In genomic region chr19:46407891-46408426, GRCh38 we compare ENCODE assay signal across 12 cellular contexts. TPM values are rescaled to one million over a fixed set of nuclear protein-coding genes. Genes with fewer than 3 reads are reported as not detected.
DNase-seq lines count a peak whose midpoint lies in the region; ATAC-seq and TF ChIP-seq lines count a peak whose summit lies in the region.
"Had no signal": no experiment of that assay in that cellular context is flagged by ENCODE, and none has a peak within 500 bp of the region (broad histone marks: within the 10 kb centered on the region; RNA-seq: fewer than 3 reads in every experiment).

No MANE protein-coding gene starts in this region.

- peak overlapping the region; percentile 90 for H3K27ac Mint-ChIP-seq in glutamatergic neuron (ENCODE audit: unreplicated experiment)
- H3K27ac Mint-ChIP-seq in mesothelial cell of epicardium = peak overlapping the region; percentile 91
- H3K27ac Mint-ChIP-seq: activated CD8-positive, alpha-beta T cell treated with anti-CD3 and anti-CD28 coated beads for 36 hours had no signal

- H3K36me3 ChIP-seq in SK-N-MC (ENCODE audit: insufficient read depth, low read length) (peaks cover 15% of the 10 kb centered on the region), vagina (no peaks in the 10 kb centered on the region)
- H3K36me3 ChIP-seq: colonic mucosa had no signal

- H3K36me3 Mint-ChIP-seq in glutamatergic neuron (ENCODE audit: unreplicated experiment) = no peaks in the 10 kb centered on the region
- peaks cover 8% of the 10 kb centered on the region for H3K36me3 Mint-ChIP-seq in mesothelial cell of epicardium

- H3K9me3 Mint-ChIP-seq in glutamatergic neuron (ENCODE audit: unreplicated experiment) (peaks cover 2% of the 10 kb centered on the region), mesothelial cell of epicardium (no peaks in the 10 kb centered on the region)
- H3K9me3 Mint-ChIP-seq: activated CD8-positive, alpha-beta T cell treated with anti-CD3 and anti-CD28 coated beads for 36 hours had no signal

- H3K9me3 ChIP-seq in SK-N-MC (ENCODE audit: low read depth, low read length) (no peaks in the 10 kb centered on the region), vagina (no peaks in the 10 kb centered on the region)
- H3K9me3 ChIP-seq: colonic mucosa had no signal

- peak overlapping the region; percentile 91 for H3K27ac ChIP-seq in SK-N-MC
- peak overlapping the region; percentile 64 for H3K27ac ChIP-seq in vagina
- H3K27ac ChIP-seq: colonic mucosa had no signal

- intact Hi-C loops in vagina (cut with DNase I) = no loop called here

- no peaks in the 10 kb centered on the region for H3K27me3 ChIP-seq in vagina

- no peak for TF ChIP-seq CTCF in glutamatergic neuron (IDR thresholded peaks at IDR 0.05; ENCODE audit: partially characterized antibody, unreplicated experiment)
- no peak for TF ChIP-seq CTCF in mesothelial cell of epicardium (IDR thresholded peaks at IDR 0.05; ENCODE audit: unreplicated experiment)
- no peak for TF ChIP-seq CTCF in vagina (IDR thresholded peaks at IDR 0.05)

- DNase-seq in SK-N-MC (ENCODE audit: low read depth, low spot score) (no peak), glutamatergic neuron (no peak), mesothelial cell of epicardium (ENCODE audit: low spot score in 2 of 2, unreplicated experiment in 2 of 2) (no peak), vagina (ENCODE audit: extremely low spot score in 2 of 2) (no peak), SIG-M5 (lab: John Stamatoyannopoulos, UW) (no peak), NCI-H446 (lab: John Stamatoyannopoulos, UW) (no peak)
- DNase-seq: activated CD8-positive, alpha-beta T cell treated with anti-CD3 and anti-CD28 coated beads for 36 hours; amniotic stem cell; NCI-H1417 treated with DMSO at 0.1 percent for 48 hours; NCI-H345 had no signal

- ATAC-seq in GM21529 (IDR thresholded peaks at IDR 0.05; ENCODE audit: unreplicated experiment) = no peak
- ATAC-seq: activated CD8-positive, alpha-beta T cell treated with anti-CD3 and anti-CD28 coated beads for 36 hours had no signal

- peaks cover 79% of the 10 kb centered on the region for H3K4me1 ChIP-seq in vagina

- H3K4me3 Mint-ChIP-seq in glutamatergic neuron (ENCODE audit: unreplicated experiment) (peak overlapping the region; percentile 75), mesothelial cell of epicardium (peak overlapping the region; percentile 61)
- H3K4me3 Mint-ChIP-seq: activated CD8-positive, alpha-beta T cell treated with anti-CD3 and anti-CD28 coated beads for 36 hours had no signal

- H3K27me3 Mint-ChIP-seq in glutamatergic neuron (ENCODE audit: unreplicated experiment) (peaks cover 10% of the 10 kb centered on the region), mesothelial cell of epicardium (ENCODE audit: low read depth) (no peaks in the 10 kb centered on the region)

- H3K4me3 ChIP-seq in SK-N-MC (peak overlapping the region; percentile 80), vagina (peak overlapping the region; percentile 10 to 35)
- H3K4me3 ChIP-seq: colonic mucosa had no signal

- peak overlapping the region; percentile 49 for H3K9ac ChIP-seq in SK-N-MC (ENCODE audit: insufficient read length)

- peaks cover 23% of the 10 kb centered on the region for H3K4me1 Mint-ChIP-seq in glutamatergic neuron (ENCODE audit: low read depth, unreplicated experiment)
- peaks cover 66% of the 10 kb centered on the region for H3K4me1 Mint-ChIP-seq in mesothelial cell of epicardium

- TF ChIP-seq POLR2A in vagina (IDR thresholded peaks at IDR 0.05) = no peak

RNA-seq across cellular contexts. Expression of gene CCDC8, which starts 5.4 kb away (rescaled TPM):
- total RNA-seq in glutamatergic neuron (ENCODE audit: unreplicated experiment) = 6.3 TPM
- total RNA-seq in mesothelial cell of epicardium = 50.3 to 51.7 TPM (median 50.7 TPM) in 3 replicates
- 7.4 TPM for total RNA-seq in vagina
- total RNA-seq: activated CD8-positive, alpha-beta T cell treated with anti-CD3 and anti-CD28 coated beads for 36 hours had no signal

RNA-seq across cellular contexts. Expression of gene PNMA8C, which starts 20.8 kb away (rescaled TPM):
- total RNA-seq in glutamatergic neuron (ENCODE audit: unreplicated experiment) (5.3 TPM), mesothelial cell of epicardium (0.49 to 0.79 TPM (median 0.73 TPM) in 3 replicates), vagina (0.25 TPM)
- total RNA-seq: activated CD8-positive, alpha-beta T cell treated with anti-CD3 and anti-CD28 coated beads for 36 hours had no signal
